ENCODE assay signal across 7 cellular contexts in the genomic region with DNA sequence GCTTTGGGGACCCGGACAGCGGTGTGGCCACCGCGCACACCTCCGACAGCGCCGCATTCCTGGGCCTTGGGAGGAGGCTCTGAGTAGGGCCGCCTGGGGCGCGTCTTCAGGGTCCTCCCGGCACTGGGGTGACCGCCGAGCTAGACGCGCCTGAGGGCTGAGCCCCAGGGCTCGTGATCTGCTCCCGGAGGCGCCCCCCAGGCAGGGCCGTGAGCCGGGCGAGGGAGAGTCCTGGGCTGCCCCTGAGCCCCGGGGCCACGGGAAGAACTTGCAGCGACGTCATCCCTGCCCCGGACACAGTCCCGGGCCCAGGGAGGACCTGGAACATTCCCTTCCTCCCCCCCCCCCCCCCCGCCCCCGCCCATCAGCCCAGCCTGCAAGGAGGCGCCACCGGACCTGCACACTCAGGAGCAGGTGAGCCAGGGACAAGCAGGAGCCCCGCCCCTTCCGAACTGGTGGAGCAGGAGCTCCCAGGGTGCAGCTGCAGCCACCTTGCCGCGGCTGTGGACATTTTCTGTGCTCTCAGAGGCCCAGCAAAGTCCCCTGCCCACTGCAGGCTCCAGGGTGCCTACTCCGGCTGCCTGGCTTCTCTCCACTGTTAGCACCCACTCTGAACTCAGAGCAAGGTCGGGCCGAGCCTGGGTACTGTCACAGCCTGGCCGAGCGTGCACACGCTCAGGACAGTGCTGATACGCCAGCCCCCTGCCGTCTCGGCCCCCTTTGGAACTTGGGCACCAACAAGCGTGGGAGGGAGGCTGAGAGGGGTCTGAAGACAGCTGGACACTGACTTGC. TPM values are rescaled to one million over a fixed set of nuclear protein-coding genes. Genes with fewer than 3 reads are reported as not detected.
A peak's percentile ranks its signal among the peaks of the same experiment; 100 is the strongest.
DNase-seq lines count a peak whose midpoint lies in the region; ATAC-seq, FAIRE-seq and TF ChIP-seq lines count a peak whose summit lies in the region.

No MANE protein-coding gene starts in this region.

- no peak for DNase-seq in GM12865 (ENCODE audit: low read depth)
- peak; percentile 1 for DNase-seq in NCI-H2227 treated with DMSO at 0.1 percent for 48 hours (lab: John Stamatoyannopoulos, UW)
- peak; percentile 63 for DNase-seq in bronchial epithelial cell (ENCODE audit: low read depth)
- peak; percentile 91 for DNase-seq in iPS-NIHi11 (ENCODE audit: low spot score)
- peak; percentile 31 for DNase-seq in retina
- no peak for DNase-seq in epidermal melanocyte (ENCODE audit: insufficient read length, low spot score)

- no peaks in the 10 kb centered on the region for H3K36me3 ChIP-seq in bronchial epithelial cell (ENCODE audit: control insufficient read depth, insufficient read depth, low read length)

- no peak for FAIRE-seq in bronchial epithelial cell (lab: Jason Lieb, UNC)

- H3K27me3 ChIP-seq in bronchial epithelial cell (ENCODE audit: control insufficient read depth, insufficient read depth, low read length), result no peaks in the 10 kb centered on the region

- TF ChIP-seq CTCF in GM12865 (IDR thresholded peaks at IDR 0.05; ENCODE audit: insufficient read depth, low read depth, low read length, missing control alignments), result no peak
- no peak for TF ChIP-seq CTCF in bronchial epithelial cell (IDR thresholded peaks at IDR 0.05; ENCODE audit: insufficient read depth, low read length, severe bottlenecking)

- peak overlapping the region; percentile 52 for H3K4me3 ChIP-seq in GM12865 (ENCODE audit: low read depth, low read length)
- peak overlapping the region; percentile 84 for H3K4me3 ChIP-seq in bronchial epithelial cell (ENCODE audit: low read depth, low read length)

- no peak for ATAC-seq in HG03039 (IDR thresholded peaks at IDR 0.05; ENCODE audit: unreplicated experiment)

RNA-seq across cellular contexts. Expression of a gene that starts 50.7 kb away (rescaled TPM):
- total RNA-seq in bronchial epithelial cell, result 1.1 TPM in 1 of 2 replicates, not detected in the other

Comparison
In these comparisons a context has a peak if more than half of its experiments do, and no peak if none do; other contexts are left out.
1. DNase-seq: peak in NCI-H2227 treated with DMSO at 0.1 percent for 48 hours (single experiment), bronchial epithelial cell (single experiment), iPS-NIHi11 (single experiment) and retina (single experiment); none in GM12865 (single experiment) and epidermal melanocyte (single experiment).